In genomic region chr6:19836799-19837510, GRCh38 we compare ENCODE assay signal across 8 cellular contexts. TPM values are rescaled to one million over a fixed set of nuclear protein-coding genes. Genes with fewer than 3 reads are reported as not detected.
DNase-seq lines count a peak whose midpoint lies in the region; ATAC-seq and TF ChIP-seq lines count a peak whose summit lies in the region.

Gene ID4, plus strand, starts transcription at chr6:19837370. Its CDS starts 385 bp downstream, at chr6:19837755.

- no peak within 1 kb of the TSS for H3K9ac ChIP-seq in mammary epithelial cell (ENCODE audit: insufficient read depth, low read length)

- H3K4me2 ChIP-seq in mammary epithelial cell (ENCODE audit: insufficient read depth, low read depth, low read length) = peak within 1 kb of the TSS; percentile 90

- no peaks in the 10 kb centered on the region for H4K20me1 ChIP-seq in mammary epithelial cell (ENCODE audit: insufficient read depth, low read length)

- H3K4me1 Mint-ChIP-seq in activated CD4-positive, alpha-beta T cell treated with anti-CD3 and anti-CD28 coated beads, Interleukin-2, amount 10 ng/mL, durations not matched to agents 7 days and 5 days = peaks cover 8% of the 10 kb centered on the region

- H3K36me3 ChIP-seq in mammary epithelial cell (ENCODE audit: insufficient read depth, low read length) (no peaks in the 10 kb centered on the region), sigmoid colon (no peaks in the 10 kb centered on the region)

- peaks cover 2% of the 10 kb centered on the region for H3K36me3 Mint-ChIP-seq in activated CD4-positive, alpha-beta T cell treated with anti-CD3 and anti-CD28 coated beads, Interleukin-2, amount 10 ng/mL, durations not matched to agents 7 days and 5 days (ENCODE audit: low read depth)

- H3K27me3 Mint-ChIP-seq in activated CD4-positive, alpha-beta T cell treated with anti-CD3 and anti-CD28 coated beads, Interleukin-2, amount 10 ng/mL, durations not matched to agents 7 days and 5 days = peaks cover 59% of the 10 kb centered on the region

- H2AFZ ChIP-seq in mammary epithelial cell (ENCODE audit: low read depth, low read length) = peak within 1 kb of the TSS; percentile 80

- no peak for TF ChIP-seq EP300 in sigmoid colon (IDR thresholded peaks at IDR 0.05)

- H3K27me3 ChIP-seq in mammary epithelial cell (ENCODE audit: insufficient read depth, low read length) (peaks cover 36% of the 10 kb centered on the region), sigmoid colon (peaks cover 0 to 6% (median 0%) of the 10 kb centered on the region in 3 donors)

- POLR2A ChIA-PET in activated CD4-positive, alpha-beta T cell treated with anti-CD3 and anti-CD28 coated beads, Interleukin-2, amount 10 ng/mL, durations not matched to agents 7 days and 5 days (lab: Charles Lee) = no interaction called here

- H3K9me3 Mint-ChIP-seq in activated CD4-positive, alpha-beta T cell treated with anti-CD3 and anti-CD28 coated beads, Interleukin-2, amount 10 ng/mL, durations not matched to agents 7 days and 5 days = no peaks in the 10 kb centered on the region

- ATAC-seq in HG03175 (IDR thresholded peaks at IDR 0.05; ENCODE audit: unreplicated experiment) (no peak), GM18520 (IDR thresholded peaks at IDR 0.05; ENCODE audit: unreplicated experiment) (no peak)

- dilution Hi-C loops in mammary epithelial cell (cut with HindIII; ENCODE audit: low sequenced_read_pairs) = no loop called here

- H3K4me3 ChIP-seq in mammary epithelial cell (replicated peaks in 1 of 3; ENCODE audit: insufficient read depth in 1 of 3, low read depth in 2 of 3, low read length in 3 of 3) (peak within 1 kb of the TSS; percentile 24 to 45 (median 39)), iPS-18c (ENCODE audit: insufficient read depth, low read depth, low read length) (peak within 1 kb of the TSS; percentile 78), sigmoid colon (peak within 1 kb of the TSS; percentile 61 to 88 (median 81))

- H3K27ac Mint-ChIP-seq in activated CD4-positive, alpha-beta T cell treated with anti-CD3 and anti-CD28 coated beads, Interleukin-2, amount 10 ng/mL, durations not matched to agents 7 days and 5 days = no peak within 1 kb of the TSS

- no peaks in the 10 kb centered on the region for H3K79me2 ChIP-seq in mammary epithelial cell (ENCODE audit: insufficient read depth, low read length)

- TF ChIP-seq POLR2A in sigmoid colon (IDR thresholded peaks at IDR 0.05) = peak; percentile 79 to 89

- H3K9me3 ChIP-seq in mammary epithelial cell (replicated peaks; ENCODE audit: insufficient read depth, low read length) = no peaks in the 10 kb centered on the region
- no peaks in the 10 kb centered on the region for H3K9me3 ChIP-seq in iPS-18c (ENCODE audit: control insufficient read depth, insufficient read depth, low read length)
- H3K9me3 ChIP-seq in sigmoid colon = no peaks in the 10 kb centered on the region

- H3K4me1 ChIP-seq in mammary epithelial cell (ENCODE audit: insufficient read depth, low read length) = peaks cover 28% of the 10 kb centered on the region
- peaks cover 0 to 18% (median 7%) of the 10 kb centered on the region in 4 donors for H3K4me1 ChIP-seq in sigmoid colon

- no peak within 1 kb of the TSS for H3K4me3 Mint-ChIP-seq in activated CD4-positive, alpha-beta T cell treated with anti-CD3 and anti-CD28 coated beads, Interleukin-2, amount 10 ng/mL, durations not matched to agents 7 days and 5 days

- CTCF ChIA-PET in mammary epithelial cell (lab: Charles Lee; ENCODE audit: low non-redundant PET) = no interaction called here
- CTCF ChIA-PET in activated CD4-positive, alpha-beta T cell treated with anti-CD3 and anti-CD28 coated beads, Interleukin-2, amount 10 ng/mL, durations not matched to agents 7 days and 5 days (lab: Charles Lee) = no interaction called here

- intact Hi-C loops in mammary epithelial cell (cut with micrococcal nuclease) (no loop called here), sigmoid colon (cut with DNase I) (loop anchor here (1.0 to 10.0 kb wide), 3 partner anchors 33 to 1758 kb away; partner anchors contain the start of gene SOX4)

- WGBS in mammary epithelial cell (ENCODE audit: low coverage, missing lambda C conversion rate) = 23% methylated on average over 11 of the region's 71 CpGs
- 3 to 7% methylated on average over 71 of the region's 71 CpGs for WGBS in sigmoid colon, 2 donors

- no peak within 1 kb of the TSS for H3K27ac ChIP-seq in mammary epithelial cell (ENCODE audit: insufficient read depth, low read depth, low read length)
- H3K27ac ChIP-seq in sigmoid colon = peak within 1 kb of the TSS; percentile 91 to 95 (median 92)

- BruUV-seq in mammary epithelial cell (replicated peaks; lab: Mats Ljungman, UMichigan) = no TSS peak

- peak; percentile 49 for DNase-seq in DMS 273 treated with DMSO at 0.1 percent for 48 hours (lab: John Stamatoyannopoulos, UW)
- peak; percentile 80 for DNase-seq in NCI-H2029 treated with DMSO at 0.1 percent for 48 hours (lab: John Stamatoyannopoulos, UW)
- DNase-seq in mammary epithelial cell = peak; percentile 7
- DNase-seq in sigmoid colon = peak; percentile 98
- no peak for DNase-seq in activated CD4-positive, alpha-beta T cell treated with anti-CD3 and anti-CD28 coated beads, Interleukin-2, amount 10 ng/mL, durations not matched to agents 7 days and 5 days

- TF ChIP-seq CTCF in mammary epithelial cell (conservative IDR thresholded peaks at IDR 0.05 in 1 of 2, IDR thresholded peaks at IDR 0.05 in 1 of 2; ENCODE audit: extremely low read depth in 1 of 2, insufficient read depth in 1 of 2, low read depth in 1 of 2, low read length in 2 of 2) (no peak), sigmoid colon (IDR thresholded peaks at IDR 0.05) (no peak)

- in situ Hi-C loops in mammary epithelial cell (cut with MboI; ENCODE audit: low sequenced_read_pairs in 2 of 2) = no loop called here

RNA-seq across cellular contexts. Expression of gene ID4, which starts in this region (rescaled TPM):
- total RNA-seq in mammary epithelial cell (10 to 100 TPM in 1 of 2 donors, not detected in 1; 32.5 TPM), sigmoid colon (1 to 10 TPM; 5.3 to 9.1 (median 7.1) TPM)
- polyA plus RNA-seq in mammary epithelial cell (0.05 TPM), sigmoid colon (1 to 10 TPM; 4.2 to 4.4 (median 4.2) TPM)
- not detected for polyA minus RNA-seq in mammary epithelial cell
- not detected for total RNA-seq in activated CD4-positive, alpha-beta T cell treated with anti-CD3 and anti-CD28 coated beads, Interleukin-2, amount 10 ng/mL, durations not matched to agents 7 days and 5 days
